1 cellular context compared by ENCODE assay signal in the genomic region with DNA sequence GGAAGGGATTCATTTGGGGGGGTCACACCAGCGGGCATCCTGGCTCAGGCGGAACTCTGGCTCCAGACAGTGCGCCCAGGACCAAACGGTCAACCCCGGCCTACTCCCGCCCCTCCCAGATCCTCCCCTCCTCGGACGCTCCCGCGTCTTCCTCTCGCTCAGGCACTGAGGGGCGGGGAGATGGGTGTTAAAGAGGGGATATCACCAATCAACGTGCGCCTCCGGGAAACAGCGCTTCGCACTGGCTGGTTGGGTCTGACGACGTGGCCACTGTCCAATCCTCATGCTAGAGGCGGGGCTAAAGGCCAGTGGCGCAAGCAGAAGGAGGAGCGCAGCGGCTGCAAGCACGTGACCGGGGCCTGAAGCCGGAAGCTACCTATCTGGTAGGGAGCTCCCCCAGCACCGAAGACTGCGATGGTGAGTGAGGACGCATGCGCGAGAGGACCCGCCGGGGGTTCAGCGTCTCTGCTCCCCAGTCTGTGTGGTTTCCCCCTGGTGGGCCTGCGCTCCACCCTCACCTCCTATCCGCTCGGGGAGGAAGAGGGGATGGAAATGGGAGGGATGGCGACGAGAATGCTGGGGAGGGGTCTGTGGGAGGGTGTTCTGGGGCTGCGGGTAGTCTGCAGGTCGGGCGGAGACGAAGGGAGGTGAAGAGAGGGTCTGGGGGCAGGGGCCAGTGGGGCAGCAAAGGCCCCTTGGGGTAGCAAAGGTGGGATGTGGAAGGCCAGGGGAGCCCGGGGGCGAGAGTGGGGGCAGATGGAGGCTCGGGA.
TF ChIP-seq lines count a peak whose summit lies in the region.

A gene (plus strand): TSS at position 360 of the 770 bp plus-strand sequence. CDS start 55 bp downstream, at position 415.

TF ChIP-seq in GM12878, 131 proteins besides CTCF, POLR2A, EP300 and RAD21 (continued from another document and continues in another):
- TF ChIP-seq NFYA (IDR thresholded peaks at IDR 0.05; ENCODE audit: borderline replicate concordance, low read depth, low read length) (peak; percentile 29; the same call in 1 of the 2 replicates), POU2F2 (IDR thresholded peaks at IDR 0.05; ENCODE audit: borderline replicate concordance, low read depth, low read length) (peak; percentile 73), RBBP5 (conservative IDR thresholded peaks at IDR 0.05) (no peak), SMC3 (IDR thresholded peaks at IDR 0.05; ENCODE audit: borderline replicate concordance, low read length) (no peak), CBFB (IDR thresholded peaks at IDR 0.05; ENCODE audit: low read depth) (peak; percentile 56; the same call in 1 of the 2 replicates), HCFC1 (IDR thresholded peaks at IDR 0.05; ENCODE audit: low read length) (0 out of 2 replicates have a peak, but pooled peaks have one; percentile 24), EGR1 (IDR thresholded peaks at IDR 0.05; ENCODE audit: borderline replicate concordance in 1 of 2, low read depth in 2 of 2, low read length in 2 of 2) (0 out of 3 replicates have a peak, but pooled peaks of 1 of the 2 experiments have one; percentile 7), SIX5 (IDR thresholded peaks at IDR 0.05; ENCODE audit: low read depth, low read length, severe bottlenecking) (peak; percentile 10), ZBED1 (IDR thresholded peaks at IDR 0.05; ENCODE audit: borderline replicate concordance) (0 out of 2 replicates have a peak, but pooled peaks have one; percentile 55), IRF4 (IDR thresholded peaks at IDR 0.05; ENCODE audit: low read depth, low read length) (no peak), CBX3 (IDR thresholded peaks at IDR 0.05; ENCODE audit: borderline replicate concordance, low read depth) (no peak), MEF2B (IDR thresholded peaks at IDR 0.05; ENCODE audit: partially characterized antibody, poor library complexity, severe bottlenecking) (peak; percentile 17), BMI1 (IDR thresholded peaks at IDR 0.05; ENCODE audit: borderline replicate concordance) (no peak), FOS (IDR thresholded peaks at IDR 0.05; ENCODE audit: borderline replicate concordance, extremely low read depth, insufficient read length) (peak; percentile 88), YY1 (IDR thresholded peaks at IDR 0.05; ENCODE audit: low read depth, low read length) (no peak; the same call in 1 of the 2 replicates), RAD51 (IDR thresholded peaks at IDR 0.05) (peak; percentile 98), SUPT20H (IDR thresholded peaks at IDR 0.05; ENCODE audit: borderline replicate concordance, control insufficient read depth, low read depth, low read length) (no peak), SUZ12 (IDR thresholded peaks at IDR 0.05; ENCODE audit: unreplicated experiment) (no peak), DPF2 (IDR thresholded peaks at IDR 0.05) (0 out of 2 replicates have a peak, but pooled peaks have one; percentile 57), EED (IDR thresholded peaks at IDR 0.05; ENCODE audit: low read depth) (peak; percentile 14; the same call in 1 of the 2 replicates), SREBF1 (IDR thresholded peaks at IDR 0.05; ENCODE audit: low read length) (no peak)
- TF ChIP-seq, protein P1, sequence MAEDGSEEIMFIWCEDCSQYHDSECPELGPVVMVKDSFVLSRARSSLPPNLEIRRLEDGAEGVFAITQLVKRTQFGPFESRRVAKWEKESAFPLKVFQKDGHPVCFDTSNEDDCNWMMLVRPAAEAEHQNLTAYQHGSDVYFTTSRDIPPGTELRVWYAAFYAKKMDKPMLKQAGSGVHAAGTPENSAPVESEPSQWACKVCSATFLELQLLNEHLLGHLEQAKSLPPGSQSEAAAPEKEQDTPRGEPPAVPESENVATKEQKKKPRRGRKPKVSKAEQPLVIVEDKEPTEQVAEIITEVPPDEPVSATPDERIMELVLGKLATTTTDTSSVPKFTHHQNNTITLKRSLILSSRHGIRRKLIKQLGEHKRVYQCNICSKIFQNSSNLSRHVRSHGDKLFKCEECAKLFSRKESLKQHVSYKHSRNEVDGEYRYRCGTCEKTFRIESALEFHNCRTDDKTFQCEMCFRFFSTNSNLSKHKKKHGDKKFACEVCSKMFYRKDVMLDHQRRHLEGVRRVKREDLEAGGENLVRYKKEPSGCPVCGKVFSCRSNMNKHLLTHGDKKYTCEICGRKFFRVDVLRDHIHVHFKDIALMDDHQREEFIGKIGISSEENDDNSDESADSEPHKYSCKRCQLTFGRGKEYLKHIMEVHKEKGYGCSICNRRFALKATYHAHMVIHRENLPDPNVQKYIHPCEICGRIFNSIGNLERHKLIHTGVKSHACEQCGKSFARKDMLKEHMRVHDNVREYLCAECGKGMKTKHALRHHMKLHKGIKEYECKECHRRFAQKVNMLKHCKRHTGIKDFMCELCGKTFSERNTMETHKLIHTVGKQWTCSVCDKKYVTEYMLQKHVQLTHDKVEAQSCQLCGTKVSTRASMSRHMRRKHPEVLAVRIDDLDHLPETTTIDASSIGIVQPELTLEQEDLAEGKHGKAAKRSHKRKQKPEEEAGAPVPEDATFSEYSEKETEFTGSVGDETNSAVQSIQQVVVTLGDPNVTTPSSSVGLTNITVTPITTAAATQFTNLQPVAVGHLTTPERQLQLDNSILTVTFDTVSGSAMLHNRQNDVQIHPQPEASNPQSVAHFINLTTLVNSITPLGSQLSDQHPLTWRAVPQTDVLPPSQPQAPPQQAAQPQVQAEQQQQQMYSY (CRISPR knock-in tag; IDR thresholded peaks at IDR 0.05), result no peak
- TF ChIP-seq, protein P2, sequence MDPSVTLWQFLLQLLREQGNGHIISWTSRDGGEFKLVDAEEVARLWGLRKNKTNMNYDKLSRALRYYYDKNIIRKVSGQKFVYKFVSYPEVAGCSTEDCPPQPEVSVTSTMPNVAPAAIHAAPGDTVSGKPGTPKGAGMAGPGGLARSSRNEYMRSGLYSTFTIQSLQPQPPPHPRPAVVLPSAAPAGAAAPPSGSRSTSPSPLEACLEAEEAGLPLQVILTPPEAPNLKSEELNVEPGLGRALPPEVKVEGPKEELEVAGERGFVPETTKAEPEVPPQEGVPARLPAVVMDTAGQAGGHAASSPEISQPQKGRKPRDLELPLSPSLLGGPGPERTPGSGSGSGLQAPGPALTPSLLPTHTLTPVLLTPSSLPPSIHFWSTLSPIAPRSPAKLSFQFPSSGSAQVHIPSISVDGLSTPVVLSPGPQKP (IDR thresholded peaks at IDR 0.05; ENCODE audit: low read depth, low read length), result peak; percentile 62; the same call in 1 of the 2 replicates
- TF ChIP-seq, protein P3, sequence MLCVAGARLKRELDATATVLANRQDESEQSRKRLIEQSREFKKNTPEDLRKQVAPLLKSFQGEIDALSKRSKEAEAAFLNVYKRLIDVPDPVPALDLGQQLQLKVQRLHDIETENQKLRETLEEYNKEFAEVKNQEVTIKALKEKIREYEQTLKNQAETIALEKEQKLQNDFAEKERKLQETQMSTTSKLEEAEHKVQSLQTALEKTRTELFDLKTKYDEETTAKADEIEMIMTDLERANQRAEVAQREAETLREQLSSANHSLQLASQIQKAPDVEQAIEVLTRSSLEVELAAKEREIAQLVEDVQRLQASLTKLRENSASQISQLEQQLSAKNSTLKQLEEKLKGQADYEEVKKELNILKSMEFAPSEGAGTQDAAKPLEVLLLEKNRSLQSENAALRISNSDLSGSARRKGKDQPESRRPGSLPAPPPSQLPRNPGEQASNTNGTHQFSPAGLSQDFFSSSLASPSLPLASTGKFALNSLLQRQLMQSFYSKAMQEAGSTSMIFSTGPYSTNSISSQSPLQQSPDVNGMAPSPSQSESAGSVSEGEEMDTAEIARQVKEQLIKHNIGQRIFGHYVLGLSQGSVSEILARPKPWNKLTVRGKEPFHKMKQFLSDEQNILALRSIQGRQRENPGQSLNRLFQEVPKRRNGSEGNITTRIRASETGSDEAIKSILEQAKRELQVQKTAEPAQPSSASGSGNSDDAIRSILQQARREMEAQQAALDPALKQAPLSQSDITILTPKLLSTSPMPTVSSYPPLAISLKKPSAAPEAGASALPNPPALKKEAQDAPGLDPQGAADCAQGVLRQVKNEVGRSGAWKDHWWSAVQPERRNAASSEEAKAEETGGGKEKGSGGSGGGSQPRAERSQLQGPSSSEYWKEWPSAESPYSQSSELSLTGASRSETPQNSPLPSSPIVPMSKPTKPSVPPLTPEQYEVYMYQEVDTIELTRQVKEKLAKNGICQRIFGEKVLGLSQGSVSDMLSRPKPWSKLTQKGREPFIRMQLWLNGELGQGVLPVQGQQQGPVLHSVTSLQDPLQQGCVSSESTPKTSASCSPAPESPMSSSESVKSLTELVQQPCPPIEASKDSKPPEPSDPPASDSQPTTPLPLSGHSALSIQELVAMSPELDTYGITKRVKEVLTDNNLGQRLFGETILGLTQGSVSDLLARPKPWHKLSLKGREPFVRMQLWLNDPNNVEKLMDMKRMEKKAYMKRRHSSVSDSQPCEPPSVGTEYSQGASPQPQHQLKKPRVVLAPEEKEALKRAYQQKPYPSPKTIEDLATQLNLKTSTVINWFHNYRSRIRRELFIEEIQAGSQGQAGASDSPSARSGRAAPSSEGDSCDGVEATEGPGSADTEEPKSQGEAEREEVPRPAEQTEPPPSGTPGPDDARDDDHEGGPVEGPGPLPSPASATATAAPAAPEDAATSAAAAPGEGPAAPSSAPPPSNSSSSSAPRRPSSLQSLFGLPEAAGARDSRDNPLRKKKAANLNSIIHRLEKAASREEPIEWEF (IDR thresholded peaks at IDR 0.05; ENCODE audit: insufficient replicate concordance, low read depth, low read length), result no peak
- TF ChIP-seq, protein P4, sequence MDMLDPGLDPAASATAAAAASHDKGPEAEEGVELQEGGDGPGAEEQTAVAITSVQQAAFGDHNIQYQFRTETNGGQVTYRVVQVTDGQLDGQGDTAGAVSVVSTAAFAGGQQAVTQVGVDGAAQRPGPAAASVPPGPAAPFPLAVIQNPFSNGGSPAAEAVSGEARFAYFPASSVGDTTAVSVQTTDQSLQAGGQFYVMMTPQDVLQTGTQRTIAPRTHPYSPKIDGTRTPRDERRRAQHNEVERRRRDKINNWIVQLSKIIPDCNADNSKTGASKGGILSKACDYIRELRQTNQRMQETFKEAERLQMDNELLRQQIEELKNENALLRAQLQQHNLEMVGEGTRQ (IDR thresholded peaks at IDR 0.05; ENCODE audit: borderline replicate concordance, low read depth, low read length), result peak; percentile 83
- TF ChIP-seq, protein P5, sequence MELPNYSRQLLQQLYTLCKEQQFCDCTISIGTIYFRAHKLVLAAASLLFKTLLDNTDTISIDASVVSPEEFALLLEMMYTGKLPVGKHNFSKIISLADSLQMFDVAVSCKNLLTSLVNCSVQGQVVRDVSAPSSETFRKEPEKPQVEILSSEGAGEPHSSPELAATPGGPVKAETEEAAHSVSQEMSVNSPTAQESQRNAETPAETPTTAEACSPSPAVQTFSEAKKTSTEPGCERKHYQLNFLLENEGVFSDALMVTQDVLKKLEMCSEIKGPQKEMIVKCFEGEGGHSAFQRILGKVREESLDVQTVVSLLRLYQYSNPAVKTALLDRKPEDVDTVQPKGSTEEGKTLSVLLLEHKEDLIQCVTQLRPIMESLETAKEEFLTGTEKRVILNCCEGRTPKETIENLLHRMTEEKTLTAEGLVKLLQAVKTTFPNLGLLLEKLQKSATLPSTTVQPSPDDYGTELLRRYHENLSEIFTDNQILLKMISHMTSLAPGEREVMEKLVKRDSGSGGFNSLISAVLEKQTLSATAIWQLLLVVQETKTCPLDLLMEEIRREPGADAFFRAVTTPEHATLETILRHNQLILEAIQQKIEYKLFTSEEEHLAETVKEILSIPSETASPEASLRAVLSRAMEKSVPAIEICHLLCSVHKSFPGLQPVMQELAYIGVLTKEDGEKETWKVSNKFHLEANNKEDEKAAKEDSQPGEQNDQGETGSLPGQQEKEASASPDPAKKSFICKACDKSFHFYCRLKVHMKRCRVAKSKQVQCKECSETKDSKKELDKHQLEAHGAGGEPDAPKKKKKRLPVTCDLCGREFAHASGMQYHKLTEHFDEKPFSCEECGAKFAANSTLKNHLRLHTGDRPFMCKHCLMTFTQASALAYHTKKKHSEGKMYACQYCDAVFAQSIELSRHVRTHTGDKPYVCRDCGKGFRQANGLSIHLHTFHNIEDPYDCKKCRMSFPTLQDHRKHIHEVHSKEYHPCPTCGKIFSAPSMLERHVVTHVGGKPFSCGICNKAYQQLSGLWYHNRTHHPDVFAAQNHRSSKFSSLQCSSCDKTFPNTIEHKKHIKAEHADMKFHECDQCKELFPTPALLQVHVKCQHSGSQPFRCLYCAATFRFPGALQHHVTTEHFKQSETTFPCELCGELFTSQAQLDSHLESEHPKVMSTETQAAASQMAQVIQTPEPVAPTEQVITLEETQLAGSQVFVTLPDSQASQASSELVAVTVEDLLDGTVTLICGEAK (IDR thresholded peaks at IDR 0.05; ENCODE audit: borderline replicate concordance), result peak; percentile 31; the same call in 1 of the 2 replicates
- TF ChIP-seq, protein P6, sequence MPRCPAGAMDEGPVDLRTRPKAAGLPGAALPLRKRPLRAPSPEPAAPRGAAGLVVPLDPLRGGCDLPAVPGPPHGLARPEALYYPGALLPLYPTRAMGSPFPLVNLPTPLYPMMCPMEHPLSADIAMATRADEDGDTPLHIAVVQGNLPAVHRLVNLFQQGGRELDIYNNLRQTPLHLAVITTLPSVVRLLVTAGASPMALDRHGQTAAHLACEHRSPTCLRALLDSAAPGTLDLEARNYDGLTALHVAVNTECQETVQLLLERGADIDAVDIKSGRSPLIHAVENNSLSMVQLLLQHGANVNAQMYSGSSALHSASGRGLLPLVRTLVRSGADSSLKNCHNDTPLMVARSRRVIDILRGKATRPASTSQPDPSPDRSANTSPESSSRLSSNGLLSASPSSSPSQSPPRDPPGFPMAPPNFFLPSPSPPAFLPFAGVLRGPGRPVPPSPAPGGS (IDR thresholded peaks at IDR 0.05; ENCODE audit: borderline replicate concordance, insufficient read depth, low read depth, low read length, poor library complexity, severe bottlenecking), result no peak
- TF ChIP-seq, protein P7, sequence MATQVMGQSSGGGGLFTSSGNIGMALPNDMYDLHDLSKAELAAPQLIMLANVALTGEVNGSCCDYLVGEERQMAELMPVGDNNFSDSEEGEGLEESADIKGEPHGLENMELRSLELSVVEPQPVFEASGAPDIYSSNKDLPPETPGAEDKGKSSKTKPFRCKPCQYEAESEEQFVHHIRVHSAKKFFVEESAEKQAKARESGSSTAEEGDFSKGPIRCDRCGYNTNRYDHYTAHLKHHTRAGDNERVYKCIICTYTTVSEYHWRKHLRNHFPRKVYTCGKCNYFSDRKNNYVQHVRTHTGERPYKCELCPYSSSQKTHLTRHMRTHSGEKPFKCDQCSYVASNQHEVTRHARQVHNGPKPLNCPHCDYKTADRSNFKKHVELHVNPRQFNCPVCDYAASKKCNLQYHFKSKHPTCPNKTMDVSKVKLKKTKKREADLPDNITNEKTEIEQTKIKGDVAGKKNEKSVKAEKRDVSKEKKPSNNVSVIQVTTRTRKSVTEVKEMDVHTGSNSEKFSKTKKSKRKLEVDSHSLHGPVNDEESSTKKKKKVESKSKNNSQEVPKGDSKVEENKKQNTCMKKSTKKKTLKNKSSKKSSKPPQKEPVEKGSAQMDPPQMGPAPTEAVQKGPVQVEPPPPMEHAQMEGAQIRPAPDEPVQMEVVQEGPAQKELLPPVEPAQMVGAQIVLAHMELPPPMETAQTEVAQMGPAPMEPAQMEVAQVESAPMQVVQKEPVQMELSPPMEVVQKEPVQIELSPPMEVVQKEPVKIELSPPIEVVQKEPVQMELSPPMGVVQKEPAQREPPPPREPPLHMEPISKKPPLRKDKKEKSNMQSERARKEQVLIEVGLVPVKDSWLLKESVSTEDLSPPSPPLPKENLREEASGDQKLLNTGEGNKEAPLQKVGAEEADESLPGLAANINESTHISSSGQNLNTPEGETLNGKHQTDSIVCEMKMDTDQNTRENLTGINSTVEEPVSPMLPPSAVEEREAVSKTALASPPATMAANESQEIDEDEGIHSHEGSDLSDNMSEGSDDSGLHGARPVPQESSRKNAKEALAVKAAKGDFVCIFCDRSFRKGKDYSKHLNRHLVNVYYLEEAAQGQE (IDR thresholded peaks at IDR 0.05; ENCODE audit: low read depth, low read length), result 0 out of 2 replicates have a peak, but pooled peaks have one; percentile 37
